In the genomic region with DNA sequence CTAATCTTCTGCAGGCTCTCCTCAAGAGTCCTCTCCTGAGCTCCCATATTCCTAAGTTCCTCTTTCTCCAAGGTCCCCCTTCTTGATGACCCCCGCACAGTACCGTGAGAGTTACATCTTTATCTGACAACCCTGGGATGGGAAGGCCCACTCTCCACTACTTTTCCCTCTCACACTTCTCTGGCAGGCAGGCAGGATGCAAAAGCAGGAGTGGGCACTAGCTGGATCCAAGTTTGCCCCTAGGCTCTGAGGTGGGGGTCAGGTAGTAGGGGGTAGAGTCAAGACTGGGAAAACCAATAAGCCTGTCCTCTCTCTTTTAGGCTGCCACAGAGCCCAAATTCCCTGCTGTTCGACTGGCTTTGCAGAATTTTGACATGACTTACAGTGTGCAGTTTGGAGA, we compare ENCODE assay signal across 1 cellular context.
TF ChIP-seq lines count a peak whose summit lies in the region.

No MANE protein-coding gene starts in this region.

TF ChIP-seq in GM12878, 131 proteins besides CTCF, POLR2A, EP300 and RAD21:
- TF ChIP-seq FOXK2 (IDR thresholded peaks at IDR 0.05), result no peak
- TF ChIP-seq MTA3 (IDR thresholded peaks at IDR 0.05; ENCODE audit: borderline replicate concordance, low read length), result no peak
- TF ChIP-seq, protein P1, sequence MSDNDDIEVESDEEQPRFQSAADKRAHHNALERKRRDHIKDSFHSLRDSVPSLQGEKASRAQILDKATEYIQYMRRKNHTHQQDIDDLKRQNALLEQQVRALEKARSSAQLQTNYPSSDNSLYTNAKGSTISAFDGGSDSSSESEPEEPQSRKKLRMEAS (IDR thresholded peaks at IDR 0.05; ENCODE audit: low read depth, low read length), result no peak
- TF ChIP-seq IKZF2 (IDR thresholded peaks at IDR 0.05), result 0 out of 4 replicates have a peak, but pooled peaks of 1 of the 2 experiments have one; percentile 11
